ENCODE assay signal across 8 cellular contexts in the genomic region with DNA sequence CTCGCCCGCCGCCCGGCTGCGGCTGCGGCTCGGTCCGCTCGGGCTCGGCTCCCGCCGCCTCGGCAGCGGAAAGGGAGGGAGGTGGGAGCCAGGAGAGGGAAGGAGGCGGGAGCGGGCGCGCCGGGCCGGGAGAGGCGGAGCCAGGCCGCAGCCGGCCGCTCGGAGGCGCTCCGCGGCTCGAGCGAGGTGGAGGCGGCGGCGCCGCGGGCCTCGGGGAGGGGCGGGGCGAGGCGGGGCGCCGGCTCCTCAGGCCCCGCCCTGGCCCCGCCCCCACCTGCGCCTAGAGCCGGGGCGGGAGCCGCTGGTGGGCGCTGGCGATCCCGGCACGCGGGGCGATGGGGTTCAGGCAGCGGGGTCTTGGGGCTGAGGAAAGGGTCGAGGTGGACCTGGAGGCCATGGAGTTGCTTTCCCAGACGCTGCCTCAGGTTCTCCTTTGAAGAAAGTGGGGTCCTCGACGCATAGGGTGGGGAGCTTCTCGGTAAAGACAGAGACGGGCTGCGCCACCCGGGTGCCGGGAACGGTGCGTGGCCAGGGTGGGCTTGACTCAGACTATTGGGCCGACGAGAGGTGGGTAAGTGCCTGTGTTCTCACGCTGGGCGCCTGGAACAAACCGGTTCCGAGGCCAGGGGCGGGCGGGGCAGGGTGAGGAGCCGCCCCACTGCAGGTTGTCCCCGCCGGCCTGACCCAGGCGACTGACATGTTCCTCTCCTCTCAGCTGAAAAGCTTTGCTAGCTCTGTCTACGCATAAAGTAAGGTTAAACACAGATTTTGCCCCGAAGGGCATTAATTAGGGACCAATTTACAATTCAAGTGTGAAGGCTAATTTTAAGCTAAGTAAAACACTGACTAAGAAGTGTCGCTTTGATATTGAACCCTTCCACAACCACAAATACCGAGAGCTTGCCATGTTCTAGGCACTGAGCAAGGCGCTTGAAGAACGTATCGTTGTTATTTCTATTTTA. TPM values are rescaled to one million over a fixed set of nuclear protein-coding genes. Genes with fewer than 3 reads are reported as not detected.
DNase-seq lines count a peak whose midpoint lies in the region; ATAC-seq and TF ChIP-seq lines count a peak whose summit lies in the region.

A gene (minus strand): TSS at position 75 of the 962 bp plus-strand sequence. CDS start 218 bp downstream, outside the sequence.

- peak within 1 kb of the TSS; percentile 67 for H3K4me3 ChIP-seq in fibroblast of villous mesenchyme (ENCODE audit: low read depth, low read length)
- H3K4me3 ChIP-seq in neural cell (ENCODE audit: low read length) = peak within 1 kb of the TSS; percentile 97

- no peaks in the 10 kb centered on the region for H3K9me2 ChIP-seq in neural cell (ENCODE audit: insufficient read depth, low read length)

- DNase-seq in DMS153 (lab: John Stamatoyannopoulos, UW) (peak; percentile 70), SHP77 (lab: John Stamatoyannopoulos, UW) (peak; percentile 46 to 76), activated gamma-delta T cell (lab: John Stamatoyannopoulos, UW) (peak; percentile 70), fibroblast of villous mesenchyme (ENCODE audit: low read depth) (peak; percentile 87)
- DNase-seq in stimulated activated naive CD8-positive, alpha-beta T cell treated with anti-CD3 and anti-CD28 coated beads, Interleukin-15, Interleukin-2, amounts not matched to agents 100 U/mL and 50 U/mL, for 24 hours = peak; percentile 83

- no peaks in the 10 kb centered on the region for H4K20me1 ChIP-seq in neural cell (ENCODE audit: insufficient read depth)

- H3K27ac ChIP-seq in neural cell (ENCODE audit: low read length) = no peak within 1 kb of the TSS

- peak; percentile 2 for TF ChIP-seq CTCF in fibroblast of villous mesenchyme (IDR thresholded peaks at IDR 0.05; ENCODE audit: insufficient read depth, low read depth, low read length)
- peak; percentile 67 for TF ChIP-seq CTCF in neural cell (IDR thresholded peaks at IDR 0.05; ENCODE audit: poor library complexity, severe bottlenecking)

- no peaks in the 10 kb centered on the region for H3K27me3 ChIP-seq in neural cell (ENCODE audit: insufficient read depth, low read depth, low read length)

- no peak for TF ChIP-seq RAD21 in Ishikawa (IDR thresholded peaks at IDR 0.05; ENCODE audit: low read depth)
- TF ChIP-seq RAD21 in neural cell (conservative IDR thresholded peaks at IDR 0.05) = no peak

- H3K9ac ChIP-seq in neural cell (ENCODE audit: low read length) = peak within 1 kb of the TSS; percentile 77

- H3K79me2 ChIP-seq in neural cell (replicated peaks; ENCODE audit: insufficient read depth, low read length) = peaks cover 13% of the 10 kb centered on the region

- peak within 1 kb of the TSS; percentile 92 for H3K4me2 ChIP-seq in neural cell (ENCODE audit: low read length)

- ATAC-seq in GM21528 (IDR thresholded peaks at IDR 0.05; ENCODE audit: low FRiP score, unreplicated experiment) = peak; percentile 82
- ATAC-seq in stimulated activated naive CD8-positive, alpha-beta T cell treated with anti-CD3 and anti-CD28 coated beads, Interleukin-15, Interleukin-2, amounts not matched to agents 100 U/mL and 50 U/mL, for 24 hours = peak; percentile 93

- no peaks in the 10 kb centered on the region for H3F3A ChIP-seq in neural cell (ENCODE audit: insufficient read depth, low read length, poor library complexity, severe bottlenecking)

- H3K36me3 ChIP-seq in neural cell (ENCODE audit: insufficient read depth, low read length) = no peaks in the 10 kb centered on the region

- no peaks in the 10 kb centered on the region for H3K9me3 ChIP-seq in neural cell (ENCODE audit: low read length)

- peak within 1 kb of the TSS; percentile 60 for H2AFZ ChIP-seq in neural cell (ENCODE audit: low read depth, low read length)

- TF ChIP-seq EP300 in Ishikawa (IDR thresholded peaks at IDR 0.05; ENCODE audit: borderline replicate concordance) (no peak), neural cell (conservative IDR thresholded peaks at IDR 0.05; ENCODE audit: poor library complexity, severe bottlenecking) (no peak)

TF ChIP-seq in Ishikawa, 13 proteins besides CTCF, POLR2A, EP300 and RAD21:
- TF ChIP-seq, protein P1, sequence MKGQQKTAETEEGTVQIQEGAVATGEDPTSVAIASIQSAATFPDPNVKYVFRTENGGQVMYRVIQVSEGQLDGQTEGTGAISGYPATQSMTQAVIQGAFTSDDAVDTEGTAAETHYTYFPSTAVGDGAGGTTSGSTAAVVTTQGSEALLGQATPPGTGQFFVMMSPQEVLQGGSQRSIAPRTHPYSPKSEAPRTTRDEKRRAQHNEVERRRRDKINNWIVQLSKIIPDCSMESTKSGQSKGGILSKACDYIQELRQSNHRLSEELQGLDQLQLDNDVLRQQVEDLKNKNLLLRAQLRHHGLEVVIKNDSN (IDR thresholded peaks at IDR 0.05) = 0 out of 2 replicates have a peak, but pooled peaks have one; percentile 3
- TF ChIP-seq CEBPB (IDR thresholded peaks at IDR 0.05) (no peak), ZBTB7A (IDR thresholded peaks at IDR 0.05; ENCODE audit: low read depth) (0 out of 2 replicates have a peak, but pooled peaks have one; percentile 71), TEAD4 (IDR thresholded peaks at IDR 0.05) (no peak; the same call in 1 of the 2 replicates), TAF1 (IDR thresholded peaks at IDR 0.05; ENCODE audit: low read depth) (peak; percentile 55; the same call in 1 of the 2 replicates), NFIC (IDR thresholded peaks at IDR 0.05) (no peak), YY1 (IDR thresholded peaks at IDR 0.05; ENCODE audit: low read depth) (peak; percentile 51; the same call in 1 of the 2 replicates)

TF ChIP-seq in neural cell, 6 proteins besides CTCF, POLR2A, EP300 and RAD21:
- TF ChIP-seq MXI1 (conservative IDR thresholded peaks at IDR 0.05; ENCODE audit: poor library complexity, severe bottlenecking) (no peak), POLR2AphosphoS5 (IDR thresholded peaks at IDR 0.05) (peak; percentile 56)

RNA-seq across cellular contexts. Expression of the gene that starts here (rescaled TPM):
- 20.7 and 22.5 TPM in 2 replicates for total RNA-seq in fibroblast of villous mesenchyme
- polyA plus RNA-seq in neural cell = 26.1 and 27.2 TPM in 2 replicates
- polyA minus RNA-seq in neural cell = 65.1 and 76.7 TPM in 2 replicates
